Comparison of ENCODE assay signal across 21 cellular contexts in genomic region chr10:2201534-2202104, GRCh38.
"Had no signal": no experiment of that assay in that cellular context is flagged by ENCODE, and none has a peak within 500 bp of the region (broad histone marks: within the 10 kb centered on the region; RNA-seq: fewer than 3 reads in every experiment).

No MANE protein-coding gene starts in this region.

- H2AFZ ChIP-seq: hepatocyte had no signal

- H3K79me2 ChIP-seq: hepatocyte had no signal

- H3K9me3 Mint-ChIP-seq: T-helper 2 cell treated with Interferon-gamma antibody and Interleukin-4, amounts not matched to agents 5 μg/mL and 100 μg/mL, for 36 hours had no signal

- H3K27ac ChIP-seq: esophagus muscularis mucosa, hepatocyte, left ventricle myocardium inferior, thoracic aorta, upper lobe of left lung, VCaP had no signal

- H3K27ac Mint-ChIP-seq: activated naive CD8-positive, alpha-beta T cell treated with anti-CD3 and anti-CD28 coated beads for 36 hours; mesothelial cell of epicardium; naive thymus-derived CD8-positive, alpha-beta T cell; T-cell; T-helper 2 cell treated with Interferon-gamma antibody and Interleukin-4, amounts not matched to agents 5 μg/mL and 100 μg/mL, for 36 hours had no signal

- H3K27me3 Mint-ChIP-seq: activated naive CD8-positive, alpha-beta T cell treated with anti-CD3 and anti-CD28 coated beads for 36 hours had no signal

- H3K4me1 Mint-ChIP-seq: activated naive CD8-positive, alpha-beta T cell treated with anti-CD3 and anti-CD28 coated beads for 36 hours; naive thymus-derived CD8-positive, alpha-beta T cell; T-cell had no signal

- H3K4me3 ChIP-seq: esophagus muscularis mucosa, hepatocyte, left ventricle myocardium inferior, smooth muscle cell, thoracic aorta, upper lobe of left lung had no signal

- H3K4me1 ChIP-seq: esophagus muscularis mucosa, left ventricle myocardium inferior, upper lobe of left lung had no signal

- H3K36me3 ChIP-seq: esophagus muscularis mucosa, left ventricle myocardium inferior, thoracic aorta, upper lobe of left lung had no signal

- H3K27me3 ChIP-seq: esophagus muscularis mucosa, hepatocyte, upper lobe of left lung had no signal

- H3K4me3 Mint-ChIP-seq: activated naive CD8-positive, alpha-beta T cell treated with anti-CD3 and anti-CD28 coated beads for 36 hours; mesothelial cell of epicardium; naive thymus-derived CD8-positive, alpha-beta T cell; T-cell; T-helper 2 cell treated with Interferon-gamma antibody and Interleukin-4, amounts not matched to agents 5 μg/mL and 100 μg/mL, for 36 hours had no signal

- DNase-seq: activated CD4-positive, alpha-beta T cell treated with anti-CD3 and anti-CD28 coated beads, Interleukin-2, amount 50 U/mL, for 1 hour; activated CD4-positive, CD25-positive, alpha-beta regulatory T cell treated with anti-CD3 and anti-CD28 coated beads, Interleukin-2, amount 50 U/mL, for 72 hours; activated gamma-delta T cell treated with Interleukin-2 at 50 U/mL for 16 hours; activated naive CD8-positive, alpha-beta T cell treated with anti-CD3 and anti-CD28 coated beads for 36 hours; activated T-cell treated with anti-CD3 and anti-CD28 coated beads, Interleukin-2, amount 50 U/mL, for 1 hour; central memory CD4-positive, alpha-beta T cell; effector memory CD4-positive, alpha-beta T cell; glutamatergic neuron; left ventricle myocardium inferior; naive thymus-derived CD8-positive, alpha-beta T cell; stimulated activated CD4-positive, alpha-beta T cell treated with anti-CD3 and anti-CD28 coated beads, Interleukin-15, amount 100 ng/mL, for 24 hours; stimulated activated naive CD4-positive, alpha-beta T cell; T-cell; upper lobe of left lung had no signal

- H3K4me2 ChIP-seq: hepatocyte, smooth muscle cell had no signal

- H3K9me3 ChIP-seq: thoracic aorta had no signal

- H3K36me3 Mint-ChIP-seq: activated naive CD8-positive, alpha-beta T cell treated with anti-CD3 and anti-CD28 coated beads for 36 hours; mesothelial cell of epicardium had no signal

- ATAC-seq: naive thymus-derived CD8-positive, alpha-beta T cell; T-cell had no signal
